Comparison of ENCODE assay signal across 1 cellular context in the genomic region with DNA sequence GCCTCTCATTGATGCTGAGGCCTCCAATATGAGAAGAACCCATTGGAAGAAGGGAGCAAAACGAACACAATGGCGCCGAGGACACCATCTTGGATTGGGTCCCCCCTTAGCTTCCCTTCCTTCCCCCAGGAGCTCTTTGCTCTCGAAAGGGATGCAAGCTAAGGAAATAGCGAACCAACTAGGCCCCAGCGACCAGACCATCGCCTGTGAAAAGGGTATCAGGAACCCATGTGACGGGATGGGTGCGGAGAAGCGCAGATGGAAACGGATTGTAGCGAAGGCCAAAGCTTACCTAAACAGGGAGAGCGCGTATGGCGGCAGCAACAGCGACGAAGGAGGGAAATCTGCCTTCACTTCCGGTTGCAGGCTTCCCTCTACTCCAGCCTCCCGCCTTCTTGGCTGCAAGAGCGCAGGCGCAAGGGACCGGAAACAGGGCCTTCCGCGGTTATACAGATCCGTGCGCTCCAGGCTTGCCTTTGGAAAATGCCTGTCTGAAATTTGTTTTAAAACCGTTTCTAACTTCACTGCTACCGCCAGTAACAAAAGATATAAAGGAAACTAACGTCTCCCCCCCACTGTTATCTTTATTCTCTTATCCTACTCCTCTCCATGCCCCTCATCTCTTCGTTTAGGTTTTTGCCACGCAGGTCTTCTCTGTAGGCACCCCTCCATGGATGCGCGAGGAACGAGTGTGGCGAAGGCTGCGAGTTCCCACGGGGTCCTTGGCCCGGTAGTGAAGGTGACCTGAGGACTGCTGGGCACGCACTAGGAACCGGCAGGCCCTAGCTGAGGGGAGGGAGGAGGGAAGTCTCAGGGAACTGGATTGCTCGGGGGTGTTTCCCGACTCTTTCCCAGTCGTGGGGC.
TF ChIP-seq lines count a peak whose summit lies in the region.

A gene (minus strand): TSS at position 346 of the 864 bp plus-strand sequence. CDS start 1,471 bp downstream, outside the sequence.

TF ChIP-seq in K562, 482 proteins besides CTCF, POLR2A, EP300 and RAD21 (continued from another document and continues in another):
- TF ChIP-seq, protein P1, sequence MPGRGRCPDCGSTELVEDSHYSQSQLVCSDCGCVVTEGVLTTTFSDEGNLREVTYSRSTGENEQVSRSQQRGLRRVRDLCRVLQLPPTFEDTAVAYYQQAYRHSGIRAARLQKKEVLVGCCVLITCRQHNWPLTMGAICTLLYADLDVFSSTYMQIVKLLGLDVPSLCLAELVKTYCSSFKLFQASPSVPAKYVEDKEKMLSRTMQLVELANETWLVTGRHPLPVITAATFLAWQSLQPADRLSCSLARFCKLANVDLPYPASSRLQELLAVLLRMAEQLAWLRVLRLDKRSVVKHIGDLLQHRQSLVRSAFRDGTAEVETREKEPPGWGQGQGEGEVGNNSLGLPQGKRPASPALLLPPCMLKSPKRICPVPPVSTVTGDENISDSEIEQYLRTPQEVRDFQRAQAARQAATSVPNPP (IDR thresholded peaks at IDR 0.05; ENCODE audit: borderline replicate concordance, insufficient read depth, insufficient read length) = no peak
- no peak for TF ChIP-seq ZNF551 (CRISPR knock-in tag; IDR thresholded peaks at IDR 0.05)
- TF ChIP-seq HSF4 (CRISPR knock-in tag; IDR thresholded peaks at IDR 0.05; ENCODE audit: borderline replicate concordance) = no peak
- peak; percentile 87; the same call in 1 of the 2 replicates for TF ChIP-seq SREBF2 (CRISPR knock-in tag; IDR thresholded peaks at IDR 0.05)
- peak; percentile 72 to 89 for TF ChIP-seq MAZ (CRISPR knock-in tag; conservative IDR thresholded peaks at IDR 0.05 in 1 of 2, IDR thresholded peaks at IDR 0.05 in 1 of 2)
- TF ChIP-seq, protein P2, sequence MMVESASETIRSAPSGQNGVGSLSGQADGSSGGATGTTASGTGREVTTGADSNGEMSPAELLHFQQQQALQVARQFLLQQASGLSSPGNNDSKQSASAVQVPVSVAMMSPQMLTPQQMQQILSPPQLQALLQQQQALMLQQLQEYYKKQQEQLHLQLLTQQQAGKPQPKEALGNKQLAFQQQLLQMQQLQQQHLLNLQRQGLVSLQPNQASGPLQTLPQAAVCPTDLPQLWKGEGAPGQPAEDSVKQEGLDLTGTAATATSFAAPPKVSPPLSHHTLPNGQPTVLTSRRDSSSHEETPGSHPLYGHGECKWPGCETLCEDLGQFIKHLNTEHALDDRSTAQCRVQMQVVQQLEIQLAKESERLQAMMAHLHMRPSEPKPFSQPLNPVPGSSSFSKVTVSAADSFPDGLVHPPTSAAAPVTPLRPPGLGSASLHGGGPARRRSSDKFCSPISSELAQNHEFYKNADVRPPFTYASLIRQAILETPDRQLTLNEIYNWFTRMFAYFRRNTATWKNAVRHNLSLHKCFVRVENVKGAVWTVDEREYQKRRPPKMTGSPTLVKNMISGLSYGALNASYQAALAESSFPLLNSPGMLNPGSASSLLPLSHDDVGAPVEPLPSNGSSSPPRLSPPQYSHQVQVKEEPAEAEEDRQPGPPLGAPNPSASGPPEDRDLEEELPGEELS (CRISPR knock-in tag; IDR thresholded peaks at IDR 0.05; ENCODE audit: borderline replicate concordance) = no peak
- TF ChIP-seq, protein P3, sequence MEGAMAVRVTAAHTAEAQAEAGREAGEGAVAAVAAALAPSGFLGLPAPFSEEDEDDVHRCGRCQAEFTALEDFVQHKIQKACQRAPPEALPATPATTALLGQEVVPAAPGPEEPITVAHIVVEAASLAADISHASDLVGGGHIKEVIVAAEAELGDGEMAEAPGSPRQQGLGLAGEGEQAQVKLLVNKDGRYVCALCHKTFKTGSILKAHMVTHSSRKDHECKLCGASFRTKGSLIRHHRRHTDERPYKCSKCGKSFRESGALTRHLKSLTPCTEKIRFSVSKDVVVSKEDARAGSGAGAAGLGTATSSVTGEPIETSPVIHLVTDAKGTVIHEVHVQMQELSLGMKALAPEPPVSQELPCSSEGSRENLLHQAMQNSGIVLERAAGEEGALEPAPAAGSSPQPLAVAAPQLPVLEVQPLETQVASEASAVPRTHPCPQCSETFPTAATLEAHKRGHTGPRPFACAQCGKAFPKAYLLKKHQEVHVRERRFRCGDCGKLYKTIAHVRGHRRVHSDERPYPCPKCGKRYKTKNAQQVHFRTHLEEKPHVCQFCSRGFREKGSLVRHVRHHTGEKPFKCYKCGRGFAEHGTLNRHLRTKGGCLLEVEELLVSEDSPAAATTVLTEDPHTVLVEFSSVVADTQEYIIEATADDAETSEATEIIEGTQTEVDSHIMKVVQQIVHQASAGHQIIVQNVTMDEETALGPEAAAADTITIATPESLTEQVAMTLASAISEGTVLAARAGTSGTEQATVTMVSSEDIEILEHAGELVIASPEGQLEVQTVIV (CRISPR knock-in tag; IDR thresholded peaks at IDR 0.05; ENCODE audit: borderline replicate concordance) = peak; percentile 6; the same call in 1 of the 2 replicates
- TF ChIP-seq, protein P4, sequence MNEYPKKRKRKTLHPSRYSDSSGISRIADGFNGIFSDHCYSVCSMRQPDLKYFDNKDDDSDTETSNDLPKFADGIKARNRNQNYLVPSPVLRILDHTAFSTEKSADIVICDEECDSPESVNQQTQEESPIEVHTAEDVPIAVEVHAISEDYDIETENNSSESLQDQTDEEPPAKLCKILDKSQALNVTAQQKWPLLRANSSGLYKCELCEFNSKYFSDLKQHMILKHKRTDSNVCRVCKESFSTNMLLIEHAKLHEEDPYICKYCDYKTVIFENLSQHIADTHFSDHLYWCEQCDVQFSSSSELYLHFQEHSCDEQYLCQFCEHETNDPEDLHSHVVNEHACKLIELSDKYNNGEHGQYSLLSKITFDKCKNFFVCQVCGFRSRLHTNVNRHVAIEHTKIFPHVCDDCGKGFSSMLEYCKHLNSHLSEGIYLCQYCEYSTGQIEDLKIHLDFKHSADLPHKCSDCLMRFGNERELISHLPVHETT (CRISPR knock-in tag; conservative IDR thresholded peaks at IDR 0.05 in 1 of 2, IDR thresholded peaks at IDR 0.05 in 1 of 2) = peak in 1 of 2 experiments; percentile 90; a peak in 2 of 4 replicates
- no peak for TF ChIP-seq MED1 (CRISPR knock-in tag; IDR thresholded peaks at IDR 0.05; ENCODE audit: borderline replicate concordance)
- TF ChIP-seq HNRNPK (IDR thresholded peaks at IDR 0.05; ENCODE audit: low read depth, low read length, poor library complexity, severe bottlenecking) = no peak
- TF ChIP-seq, protein P5, sequence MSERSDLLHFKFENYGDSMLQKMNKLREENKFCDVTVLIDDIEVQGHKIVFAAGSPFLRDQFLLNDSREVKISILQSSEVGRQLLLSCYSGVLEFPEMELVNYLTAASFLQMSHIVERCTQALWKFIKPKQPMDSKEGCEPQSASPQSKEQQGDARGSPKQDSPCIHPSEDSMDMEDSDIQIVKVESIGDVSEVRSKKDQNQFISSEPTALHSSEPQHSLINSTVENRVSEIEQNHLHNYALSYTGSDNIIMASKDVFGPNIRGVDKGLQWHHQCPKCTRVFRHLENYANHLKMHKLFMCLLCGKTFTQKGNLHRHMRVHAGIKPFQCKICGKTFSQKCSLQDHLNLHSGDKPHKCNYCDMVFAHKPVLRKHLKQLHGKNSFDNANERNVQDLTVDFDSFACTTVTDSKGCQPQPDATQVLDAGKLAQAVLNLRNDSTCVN (CRISPR knock-in tag; IDR thresholded peaks at IDR 0.05) = peak; percentile 94
- TF ChIP-seq HMG20A (CRISPR knock-in tag; conservative IDR thresholded peaks at IDR 0.05) = no peak
- TF ChIP-seq, protein P6, sequence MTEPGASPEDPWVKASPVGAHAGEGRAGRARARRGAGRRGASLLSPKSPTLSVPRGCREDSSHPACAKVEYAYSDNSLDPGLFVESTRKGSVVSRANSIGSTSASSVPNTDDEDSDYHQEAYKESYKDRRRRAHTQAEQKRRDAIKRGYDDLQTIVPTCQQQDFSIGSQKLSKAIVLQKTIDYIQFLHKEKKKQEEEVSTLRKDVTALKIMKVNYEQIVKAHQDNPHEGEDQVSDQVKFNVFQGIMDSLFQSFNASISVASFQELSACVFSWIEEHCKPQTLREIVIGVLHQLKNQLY (CRISPR knock-in tag; conservative IDR thresholded peaks at IDR 0.05) = peak; percentile 54 to 64; a peak in 1 of 4 replicates
- peak; percentile 88 for TF ChIP-seq CBFB (CRISPR knock-in tag; IDR thresholded peaks at IDR 0.05)
- 0 out of 2 replicates have a peak, but pooled peaks have one; percentile 11 for TF ChIP-seq MAFK (IDR thresholded peaks at IDR 0.05; ENCODE audit: low read length)
- peak; percentile 89; the same call in 1 of the 2 replicates for TF ChIP-seq HDAC2 (IDR thresholded peaks at IDR 0.05)
- peak; percentile 97 for TF ChIP-seq RBFOX2 (IDR thresholded peaks at IDR 0.05; ENCODE audit: low read depth, low read length)
- TF ChIP-seq TAF9B (IDR thresholded peaks at IDR 0.05; ENCODE audit: partially characterized antibody) = peak; percentile 100
- TF ChIP-seq ELF4 (CRISPR knock-in tag; IDR thresholded peaks at IDR 0.05) = peak; percentile 92
- TF ChIP-seq SMAD3 (CRISPR knock-in tag; conservative IDR thresholded peaks at IDR 0.05) = peak; percentile 70; the same call in 1 of the 2 replicates
- peak; percentile 97 for TF ChIP-seq GABPB1 (CRISPR knock-in tag; IDR thresholded peaks at IDR 0.05)
- TF ChIP-seq, protein P7, sequence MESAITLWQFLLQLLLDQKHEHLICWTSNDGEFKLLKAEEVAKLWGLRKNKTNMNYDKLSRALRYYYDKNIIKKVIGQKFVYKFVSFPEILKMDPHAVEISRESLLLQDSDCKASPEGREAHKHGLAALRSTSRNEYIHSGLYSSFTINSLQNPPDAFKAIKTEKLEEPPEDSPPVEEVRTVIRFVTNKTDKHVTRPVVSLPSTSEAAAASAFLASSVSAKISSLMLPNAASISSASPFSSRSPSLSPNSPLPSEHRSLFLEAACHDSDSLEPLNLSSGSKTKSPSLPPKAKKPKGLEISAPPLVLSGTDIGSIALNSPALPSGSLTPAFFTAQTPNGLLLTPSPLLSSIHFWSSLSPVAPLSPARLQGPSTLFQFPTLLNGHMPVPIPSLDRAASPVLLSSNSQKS (CRISPR knock-in tag; IDR thresholded peaks at IDR 0.05) = no peak
- TF ChIP-seq GTF2E2 (tag; IDR thresholded peaks at IDR 0.05) = peak; percentile 98
- no peak for TF ChIP-seq BRCA1 (IDR thresholded peaks at IDR 0.05)
- TF ChIP-seq BRCA1 (CRISPR knock-in tag; IDR thresholded peaks at IDR 0.05) = no peak; the same call in 1 of the 2 replicates
- peak; percentile 87 to 92 for TF ChIP-seq ARNT (IDR thresholded peaks at IDR 0.05)
- peak; percentile 94 for TF ChIP-seq NFE2 (IDR thresholded peaks at IDR 0.05; ENCODE audit: low read depth)
- TF ChIP-seq NFXL1 (CRISPR knock-in tag; IDR thresholded peaks at IDR 0.05) = no peak
- TF ChIP-seq MAFG (tag; conservative IDR thresholded peaks at IDR 0.05) = no peak
- TF ChIP-seq CC2D1A (IDR thresholded peaks at IDR 0.05) = 0 out of 2 replicates have a peak, but pooled peaks have one; percentile 52
- TF ChIP-seq, protein P8, sequence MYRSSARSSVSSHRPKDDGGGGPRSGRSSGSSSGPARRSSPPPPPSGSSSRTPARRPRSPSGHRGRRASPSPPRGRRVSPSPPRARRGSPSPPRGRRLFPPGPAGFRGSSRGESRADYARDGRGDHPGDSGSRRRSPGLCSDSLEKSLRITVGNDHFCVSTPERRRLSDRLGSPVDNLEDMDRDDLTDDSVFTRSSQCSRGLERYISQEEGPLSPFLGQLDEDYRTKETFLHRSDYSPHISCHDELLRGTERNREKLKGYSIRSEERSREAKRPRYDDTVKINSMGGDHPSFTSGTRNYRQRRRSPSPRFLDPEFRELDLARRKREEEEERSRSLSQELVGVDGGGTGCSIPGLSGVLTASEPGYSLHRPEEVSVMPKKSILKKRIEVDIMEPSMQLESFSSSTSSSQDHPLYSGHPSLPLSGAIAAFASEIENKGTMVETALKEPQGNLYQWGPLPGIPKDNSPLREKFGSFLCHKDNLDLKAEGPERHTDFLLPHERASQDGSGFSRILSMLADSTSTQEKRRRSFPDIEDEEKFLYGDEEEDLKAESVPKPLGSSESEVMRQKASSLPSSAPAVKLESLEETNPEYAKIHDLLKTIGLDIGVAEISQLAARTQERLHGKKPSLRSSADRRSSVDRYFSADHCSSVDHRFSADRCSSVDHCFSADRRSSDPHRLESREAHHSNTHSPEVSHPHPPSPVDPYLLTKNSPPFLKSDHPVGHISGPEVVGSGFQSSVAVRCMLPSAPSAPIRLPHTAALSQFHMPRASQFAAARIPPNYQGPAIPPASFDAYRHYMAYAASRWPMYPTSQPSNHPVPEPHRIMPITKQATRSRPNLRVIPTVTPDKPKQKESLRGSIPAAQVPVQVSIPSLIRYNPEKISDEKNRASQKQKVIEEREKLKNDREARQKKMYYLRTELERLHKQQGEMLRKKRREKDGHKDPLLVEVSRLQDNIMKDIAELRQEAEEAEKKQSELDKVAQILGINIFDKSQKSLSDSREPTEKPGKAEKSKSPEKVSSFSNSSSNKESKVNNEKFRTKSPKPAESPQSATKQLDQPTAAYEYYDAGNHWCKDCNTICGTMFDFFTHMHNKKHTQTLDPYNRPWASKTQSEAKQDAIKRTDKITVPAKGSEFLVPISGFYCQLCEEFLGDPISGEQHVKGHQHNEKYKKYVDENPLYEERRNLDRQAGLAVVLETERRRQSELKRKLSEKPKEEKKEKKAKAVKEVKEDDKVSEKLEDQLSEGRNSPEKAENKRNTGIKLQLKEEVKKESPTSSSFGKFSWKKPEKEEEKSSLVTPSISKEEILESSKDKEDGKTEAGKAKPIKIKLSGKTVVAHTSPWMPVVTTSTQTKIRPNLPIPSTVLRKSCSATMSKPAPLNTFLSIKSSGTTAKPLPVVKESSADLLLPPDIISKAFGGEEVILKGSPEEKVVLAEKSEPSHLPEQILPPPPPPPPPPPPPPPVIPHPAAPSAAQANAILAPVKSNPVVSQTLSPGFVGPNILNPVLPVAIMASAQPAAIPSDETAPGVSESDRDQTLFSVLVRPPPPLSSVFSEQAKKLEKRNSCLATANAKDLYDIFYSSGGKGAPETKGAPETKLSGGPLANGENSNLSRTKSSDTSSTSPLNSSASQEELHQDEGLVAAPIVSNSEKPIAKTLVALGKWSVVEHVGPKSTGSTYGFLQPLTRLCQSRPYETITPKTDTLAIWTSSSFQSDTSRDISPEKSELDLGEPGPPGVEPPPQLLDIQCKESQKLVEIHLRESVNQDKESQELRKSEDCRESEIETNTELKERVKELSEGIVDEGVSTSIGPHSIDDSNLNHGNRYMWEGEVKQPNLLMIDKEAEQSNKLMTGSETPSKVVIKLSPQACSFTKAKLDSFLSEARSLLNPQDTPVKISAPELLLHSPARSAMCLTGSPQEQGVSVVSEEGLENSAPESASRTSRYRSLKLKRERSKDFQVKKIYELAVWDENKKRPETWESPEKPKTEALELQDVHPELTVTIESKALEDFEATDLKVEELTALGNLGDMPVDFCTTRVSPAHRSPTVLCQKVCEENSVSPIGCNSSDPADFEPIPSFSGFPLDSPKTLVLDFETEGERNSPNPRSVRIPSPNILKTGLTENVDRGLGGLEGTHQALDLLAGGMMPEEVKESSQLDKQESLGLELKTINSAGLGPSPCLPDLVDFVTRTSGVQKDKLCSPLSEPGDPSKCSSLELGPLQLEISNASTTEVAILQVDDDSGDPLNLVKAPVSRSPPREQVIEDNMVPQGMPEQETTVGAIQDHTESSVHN (IDR thresholded peaks at IDR 0.05; ENCODE audit: borderline replicate concordance in 1 of 2, low read depth in 1 of 2) = peak in 1 of 2 experiments; percentile 100; a peak in 2 of 4 replicates
- no peak for TF ChIP-seq MEF2A (IDR thresholded peaks at IDR 0.05; ENCODE audit: control insufficient read depth, low read depth, low read length)
